9 cellular contexts compared by ENCODE assay signal in genomic region chr4:168917150-168917779, GRCh38.
DNase-seq lines count a peak whose midpoint lies in the region; ATAC-seq and TF ChIP-seq lines count a peak whose summit lies in the region.
"Had no signal": no experiment of that assay in that cellular context is flagged by ENCODE, and none has a peak within 500 bp of the region (broad histone marks: within the 10 kb centered on the region; RNA-seq: fewer than 3 reads in every experiment).

No MANE protein-coding gene starts in this region.

- H3K9me3 ChIP-seq in endodermal cell (ENCODE audit: control insufficient read depth, low read length) = no peaks in the 10 kb centered on the region

- CTCF ChIA-PET in T-cell (lab: Charles Lee) = interaction anchor here (0.7 kb wide), 2 partner anchors 227 to 732 kb away, joined by 3 to 9 read pairs; no protein-coding TSS in a partner anchor

- H3K27ac Mint-ChIP-seq in endodermal cell = no peak overlapping the region
- peak overlapping the region; percentile 66 for H3K27ac Mint-ChIP-seq in osteocyte (ENCODE audit: unreplicated experiment)
- no peak overlapping the region for H3K27ac Mint-ChIP-seq in T-cell

- H3K9ac ChIP-seq in endodermal cell (ENCODE audit: extremely low read depth, low read length, poor library complexity, severe bottlenecking) = no peak overlapping the region

- no peaks in the 10 kb centered on the region for H3K27me3 ChIP-seq in endodermal cell (ENCODE audit: control insufficient read depth, insufficient read depth, low read length, poor library complexity, severe bottlenecking)

- peak; percentile 85 for TF ChIP-seq CTCF in endodermal cell (conservative IDR thresholded peaks at IDR 0.05)
- TF ChIP-seq CTCF in osteocyte (IDR thresholded peaks at IDR 0.05) = peak; percentile 65

- H3K4me3 Mint-ChIP-seq in endodermal cell (no peak overlapping the region), osteocyte (ENCODE audit: unreplicated experiment) (no peak overlapping the region), T-cell (no peak overlapping the region)

- H3K4me1 Mint-ChIP-seq in endodermal cell (no peaks in the 10 kb centered on the region), osteocyte (ENCODE audit: unreplicated experiment) (peaks cover 3% of the 10 kb centered on the region), T-cell (no peaks in the 10 kb centered on the region)

- H3K9me3 Mint-ChIP-seq in endodermal cell (no peaks in the 10 kb centered on the region), osteocyte (ENCODE audit: unreplicated experiment) (no peaks in the 10 kb centered on the region), T-cell (no peaks in the 10 kb centered on the region)

- H3K36me3 Mint-ChIP-seq in endodermal cell (ENCODE audit: low read depth) = peaks cover 22% of the 10 kb centered on the region
- H3K36me3 Mint-ChIP-seq in osteocyte (ENCODE audit: unreplicated experiment) = peaks cover 49% of the 10 kb centered on the region
- H3K36me3 Mint-ChIP-seq in T-cell = no peaks in the 10 kb centered on the region

- H3K27ac ChIP-seq in endodermal cell (ENCODE audit: low read depth, low read length) = no peak overlapping the region
- H3K27ac ChIP-seq: epithelial cell of prostate had no signal

- peaks cover 77% of the 10 kb centered on the region for H3K36me3 ChIP-seq in endodermal cell (ENCODE audit: control insufficient read depth, insufficient read depth, low read length)

- H3K4me3 ChIP-seq in endodermal cell (ENCODE audit: low read length) = no peak overlapping the region

- no peaks in the 10 kb centered on the region for H3K4me1 ChIP-seq in endodermal cell (ENCODE audit: control insufficient read depth, insufficient read depth, low read length)

- H3K27me3 Mint-ChIP-seq in endodermal cell (ENCODE audit: insufficient read depth) = no peaks in the 10 kb centered on the region
- no peaks in the 10 kb centered on the region for H3K27me3 Mint-ChIP-seq in osteocyte (ENCODE audit: unreplicated experiment)
- no peaks in the 10 kb centered on the region for H3K27me3 Mint-ChIP-seq in T-cell

- 85 to 96% methylated on average over 6 to 8 of the region's 8 CpGs for WGBS in endodermal cell (ENCODE audit: insufficient coverage in 1 of 2, insufficient read length in 1 of 2), 2 experiments

- POLR2A ChIA-PET in T-cell (lab: Charles Lee) = interaction anchor here (0.6 to 0.7 kb wide), 2 partner anchors 16 to 1110 kb away, joined by 7 to 8 read pairs; no protein-coding TSS in a partner anchor

- DNase-seq in AG08396 (ENCODE audit: low spot score) (peak; percentile 23), NCI-H748 treated with DMSO at 0.1 percent for 48 hours (lab: John Stamatoyannopoulos, UW) (peak; percentile 34), endodermal cell (no peak), osteocyte (ENCODE audit: extremely low spot score, unreplicated experiment) (no peak), T-cell (no peak), NCI-H774 (lab: John Stamatoyannopoulos, UW) (no peak), GF-D8 (lab: John Stamatoyannopoulos, UW) (no peak)

- ATAC-seq in GM18867 (IDR thresholded peaks at IDR 0.05; ENCODE audit: unreplicated experiment) = peak; percentile 46
- ATAC-seq in T-cell (replicated peaks in 1 of 4) = no peak

Comparison
In these comparisons a context has a peak if more than half of its experiments do, and no peak if none do; other contexts are left out.
1. DNase-seq: peak in AG08396 (single experiment) and NCI-H748 treated with DMSO at 0.1 percent for 48 hours (single experiment); none in endodermal cell (single experiment), osteocyte (single experiment), T-cell (0 of 34), NCI-H774 (single experiment) and GF-D8 (single experiment).